ENCODE assay signal across 15 cellular contexts in genomic region chr6:163548624-163549023, GRCh38.
"Had no signal": no experiment of that assay in that cellular context is flagged by ENCODE, and none has a peak within 500 bp of the region (broad histone marks: within the 10 kb centered on the region; RNA-seq: fewer than 3 reads in every experiment).

No MANE protein-coding gene starts in this region.

- H3K27me3 ChIP-seq: foreskin keratinocyte, left lung, spleen, upper lobe of left lung had no signal

- H3K9me3 ChIP-seq: left lung, SK-N-SH, spleen, upper lobe of left lung had no signal

- ATAC-seq: activated CD4-positive, CD25-positive, alpha-beta regulatory T cell treated with anti-CD3 and anti-CD28 coated beads, Interleukin-2, amount 50 U/mL, for 24 hours; activated naive CD4-positive, alpha-beta T cell treated with anti-CD3 and anti-CD28 coated beads, Interleukin-2, amount 50 U/mL, for 72 hours; foreskin keratinocyte; left lung had no signal

- DNase-seq: activated CD4-positive, alpha-beta memory T cell treated with anti-CD3 and anti-CD28 coated beads, Interleukin-2, amount 10 ng/mL, durations not matched to agents 7 days and 5 days; activated CD4-positive, alpha-beta T cell treated with anti-CD3 and anti-CD28 coated beads, Interleukin-2, amount 10 ng/mL, durations not matched to agents 24 days and 14 days; activated gamma-delta T cell; effector CD4-positive, alpha-beta T cell; foreskin keratinocyte; left lung; occipital lobe; SK-N-SH; spleen; stimulated activated CD4-positive, alpha-beta T cell treated with anti-CD3 and anti-CD28 coated beads, Interleukin-4, amount 100 ng/mL, for 1 hour; stimulated activated naive CD4-positive, alpha-beta T cell; upper lobe of left lung had no signal

- H3K4me3 ChIP-seq: left lung, spleen, upper lobe of left lung had no signal

- H3K36me3 ChIP-seq: upper lobe of left lung had no signal

- H3K4me1 ChIP-seq: foreskin keratinocyte had no signal

- H3K27ac ChIP-seq: foreskin keratinocyte, left lung, spleen, upper lobe of left lung, VCaP had no signal
